23 cellular contexts compared by ENCODE assay signal in genomic region chr19:6416658-6417405, GRCh38. TPM values are rescaled to one million over a fixed set of nuclear protein-coding genes. Genes with fewer than 3 reads are reported as not detected.
"Had no signal": no experiment of that assay in that cellular context is flagged by ENCODE, and none has a peak within 500 bp of the region (broad histone marks: within the 10 kb centered on the region; RNA-seq: fewer than 3 reads in every experiment).

No MANE protein-coding gene starts in this region.

- H3K27ac ChIP-seq: body of pancreas, cardiac muscle cell, foreskin keratinocyte, hepatocyte, neural progenitor cell, thoracic aorta, upper lobe of left lung, WERI-Rb-1 had no signal

- H3K36me3 ChIP-seq: neural progenitor cell had no signal

- H3K4me2 ChIP-seq: hepatocyte, neural progenitor cell had no signal

- H3K4me1 ChIP-seq: body of pancreas, foreskin keratinocyte, neural progenitor cell had no signal

- H3K9ac ChIP-seq: neural progenitor cell had no signal

- H3K9me3 ChIP-seq: body of pancreas, thoracic aorta, upper lobe of left lung had no signal

- H3K4me3 ChIP-seq: body of pancreas, cardiac muscle cell, hepatocyte, neural progenitor cell, thoracic aorta, upper lobe of left lung had no signal

- ATAC-seq: foreskin keratinocyte; naive thymus-derived CD8-positive, alpha-beta T cell; T-cell had no signal

- H2AFZ ChIP-seq: hepatocyte, neural progenitor cell had no signal

- H3K27me3 ChIP-seq: body of pancreas, cardiac muscle cell, foreskin keratinocyte, hepatocyte, neural progenitor cell, upper lobe of left lung had no signal

- DNase-seq: activated CD4-positive, alpha-beta T cell treated with anti-CD3 and anti-CD28 coated beads, Interleukin-2, amount 50 U/mL, for 1 hour; activated CD4-positive, CD25-positive, alpha-beta regulatory T cell treated with anti-CD3 and anti-CD28 coated beads, Interleukin-2, amount 50 U/mL, for 72 hours; activated CD8-positive, alpha-beta memory T cell treated with anti-CD3 and anti-CD28 coated beads, Interleukin-2, amount 50 U/mL, for 48 hours; activated naive CD4-positive, alpha-beta T cell treated with Interleukin-2 at 50 U/mL for 16 hours; activated T-cell treated with anti-CD3 and anti-CD28 coated beads, Interleukin-2, amount 50 U/mL, for 48 hours; effector memory CD4-positive, alpha-beta T cell; foreskin keratinocyte; left ventricle myocardium superior; mammary epithelial cell; naive thymus-derived CD8-positive, alpha-beta T cell; stimulated activated CD4-positive, alpha-beta T cell treated with anti-CD3 and anti-CD28 coated beads, Interleukin-2, amount 100 ng/mL, for 48 hours; stimulated activated CD8-positive, alpha-beta memory T cell treated with anti-CD3 and anti-CD28 coated beads, Interleukin-4, amount 100 ng/mL, for 48 hours; stimulated activated naive CD4-positive, alpha-beta T cell; T-cell had no signal

- FAIRE-seq: TTC549 had no signal

RNA-seq across cellular contexts. Expression of gene SLC25A41, which starts 16.7 kb away (rescaled TPM):
- total RNA-seq: body of pancreas, dermis blood vessel endothelial cell, mammary epithelial cell had no signal
